8 cellular contexts compared by ENCODE assay signal in the genomic region with DNA sequence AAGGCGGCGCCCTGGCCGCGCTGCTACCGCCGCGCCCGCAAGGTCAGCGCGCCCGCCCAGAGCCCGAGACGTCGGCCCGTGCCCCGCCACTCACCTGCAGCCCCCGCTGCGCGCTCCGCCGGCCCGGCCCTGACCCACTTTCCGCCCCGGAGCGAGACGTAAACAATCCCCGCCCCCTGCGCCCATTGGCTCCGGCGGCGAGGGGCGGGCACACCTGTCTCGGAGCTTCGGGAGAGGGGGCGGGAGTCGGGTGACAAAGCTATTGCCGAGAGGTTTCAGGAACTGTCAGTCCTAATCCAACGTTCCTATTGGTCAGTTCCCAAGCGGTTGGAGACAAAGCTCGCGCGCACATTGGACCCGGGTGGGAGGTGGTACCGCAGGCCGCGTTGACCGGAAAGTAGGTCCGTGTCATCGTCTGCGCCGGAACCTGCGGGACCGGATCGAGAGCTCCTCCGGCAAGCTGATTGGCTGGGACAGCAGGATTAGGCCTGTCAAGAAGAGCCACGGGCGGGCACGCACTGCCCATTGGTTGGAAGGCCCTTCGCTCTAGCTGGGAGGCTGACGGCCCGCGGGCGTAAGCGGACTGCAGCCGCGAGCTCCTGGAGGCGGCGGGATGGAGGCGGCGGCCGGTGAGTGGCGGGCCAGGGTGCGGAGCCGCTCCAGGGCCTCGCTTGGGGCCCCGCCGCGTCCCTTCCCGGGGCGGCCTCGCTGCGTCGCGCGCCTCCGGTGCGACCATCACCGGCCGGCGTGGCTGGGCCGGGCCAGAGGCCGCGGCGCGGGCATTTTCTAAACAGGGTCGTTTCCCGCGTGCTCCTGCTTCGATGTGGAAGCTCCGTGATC. TPM values are rescaled to one million over a fixed set of nuclear protein-coding genes. Genes with fewer than 3 reads are reported as not detected.
DNase-seq lines count a peak whose midpoint lies in the region; ATAC-seq and TF ChIP-seq lines count a peak whose summit lies in the region.

NUBP2 (plus strand) TSS at position 553 of the 840 bp plus-strand sequence; CDS start at position 614, 61 bp downstream.
SPSB3 (minus strand) TSS at position 164 of the 840 bp plus-strand sequence. CDS start 1,088 bp downstream, outside the sequence.

- H3K4me1 ChIP-seq in osteoblast (ENCODE audit: insufficient read depth, low read length) (peaks cover 19% of the 10 kb centered on the region), thoracic aorta (ENCODE audit: control insufficient read depth in 1 of 2, low read depth in 2 of 2) (peaks cover 14 to 39% of the 10 kb centered on the region in 2 donors)

- H3K27ac ChIP-seq in SU-DHL-6 (ENCODE audit: low read depth, low read length) (no peak within 1 kb of the TSS), osteoblast (ENCODE audit: low read depth, low read length) (peak within 1 kb of the TSS; percentile 74), thoracic aorta (peak within 1 kb of the TSS; percentile 77 to 93)

- no peaks in the 10 kb centered on the region for H3K27me3 Mint-ChIP-seq in activated naive CD8-positive, alpha-beta T cell treated with anti-CD3 and anti-CD28 coated beads, Interleukin-2, amount 10 ng/mL, durations not matched to agents 7 days and 5 days
- H3K27me3 Mint-ChIP-seq in glutamatergic neuron (ENCODE audit: unreplicated experiment): peaks cover 20% of the 10 kb centered on the region

- no peaks in the 10 kb centered on the region for H3F3A ChIP-seq in SU-DHL-6 (ENCODE audit: insufficient read depth)

- POLR2A ChIA-PET in activated naive CD8-positive, alpha-beta T cell treated with anti-CD3 and anti-CD28 coated beads, Interleukin-2, amount 10 ng/mL, durations not matched to agents 7 days and 5 days (lab: Charles Lee): interaction anchor here (0.6 to 3.7 kb wide), 18 partner anchors 9 to 1107 kb away, joined by 3 to 88 read pairs (median 6); partner anchors contain the start of genes EME2, FAHD1, HAGH and IFT140

- no peak for TF ChIP-seq CTCF in SU-DHL-6 (IDR thresholded peaks at IDR 0.05; ENCODE audit: insufficient read depth, low read length, poor library complexity, severe bottlenecking)
- TF ChIP-seq CTCF in glutamatergic neuron (IDR thresholded peaks at IDR 0.05; ENCODE audit: partially characterized antibody, unreplicated experiment): no peak
- TF ChIP-seq CTCF in osteoblast (IDR thresholded peaks at IDR 0.05; ENCODE audit: extremely low read depth, low read depth, low read length): no peak
- TF ChIP-seq CTCF in thoracic aorta (IDR thresholded peaks at IDR 0.05): no peak

- H3K9ac ChIP-seq in SU-DHL-6 (ENCODE audit: low read length): peak within 1 kb of the TSS; percentile 90

- peak; percentile 96 for DNase-seq in NCI-H128 (lab: John Stamatoyannopoulos, UW; ENCODE audit: unreplicated experiment)
- peak; percentile 94 for DNase-seq in activated naive CD8-positive, alpha-beta T cell treated with anti-CD3 and anti-CD28 coated beads, Interleukin-2, amount 10 ng/mL, durations not matched to agents 7 days and 5 days
- peak; percentile 98 for DNase-seq in glutamatergic neuron
- peak; percentile 100 for DNase-seq in osteoblast (ENCODE audit: insufficient read length, low spot score, missing footprints)
- DNase-seq in thoracic aorta (ENCODE audit: low spot score): peak; percentile 99

- no peaks in the 10 kb centered on the region for H3K27me3 ChIP-seq in SU-DHL-6 (ENCODE audit: low read length)
- H3K27me3 ChIP-seq in osteoblast (ENCODE audit: insufficient read depth, low read length): no peaks in the 10 kb centered on the region
- no peaks in the 10 kb centered on the region for H3K27me3 ChIP-seq in thoracic aorta (replicated peaks; ENCODE audit: insufficient read depth)

- H3K79me2 ChIP-seq in SU-DHL-6 (ENCODE audit: insufficient read depth, low read length) (peaks cover 32% of the 10 kb centered on the region), osteoblast (ENCODE audit: insufficient read depth, low read length) (peaks cover 49% of the 10 kb centered on the region)

- peaks cover 17% of the 10 kb centered on the region for H3K4me1 Mint-ChIP-seq in activated naive CD8-positive, alpha-beta T cell treated with anti-CD3 and anti-CD28 coated beads, Interleukin-2, amount 10 ng/mL, durations not matched to agents 7 days and 5 days
- peaks cover 4% of the 10 kb centered on the region for H3K4me1 Mint-ChIP-seq in glutamatergic neuron (ENCODE audit: low read depth, unreplicated experiment)

- ATAC-seq in HG02678 (IDR thresholded peaks at IDR 0.05; ENCODE audit: unreplicated experiment): peak; percentile 86
- peak; percentile 91 for ATAC-seq in activated naive CD8-positive, alpha-beta T cell treated with anti-CD3 and anti-CD28 coated beads, Interleukin-2, amount 10 ng/mL, durations not matched to agents 7 days and 5 days (ENCODE audit: low read depth)
- ATAC-seq in thoracic aorta (ENCODE audit: insufficient number of reproducible peaks, low FRiP score, low read depth): peak; percentile 100

- no peaks in the 10 kb centered on the region for H3K9me3 ChIP-seq in SU-DHL-6 (ENCODE audit: insufficient read depth, low read length)
- H3K9me3 ChIP-seq in osteoblast (ENCODE audit: low read depth, low read length): no peaks in the 10 kb centered on the region
- no peaks in the 10 kb centered on the region for H3K9me3 ChIP-seq in thoracic aorta

- H3K4me2 ChIP-seq in SU-DHL-6 (ENCODE audit: low read depth, low read length, poor library complexity, severe bottlenecking) (peak within 1 kb of the TSS; percentile 98), osteoblast (ENCODE audit: insufficient read depth, low read length) (peak within 1 kb of the TSS; percentile 99)

- peaks cover 3% of the 10 kb centered on the region for H3K36me3 Mint-ChIP-seq in activated naive CD8-positive, alpha-beta T cell treated with anti-CD3 and anti-CD28 coated beads, Interleukin-2, amount 10 ng/mL, durations not matched to agents 7 days and 5 days
- no peaks in the 10 kb centered on the region for H3K36me3 Mint-ChIP-seq in glutamatergic neuron (ENCODE audit: unreplicated experiment)

- H3K4me3 ChIP-seq in SU-DHL-6 (ENCODE audit: insufficient read depth, low read length, poor library complexity, severe bottlenecking) (peak within 1 kb of the TSS; percentile 88), osteoblast (ENCODE audit: insufficient read depth, low read length) (peak within 1 kb of the TSS; percentile 96), thoracic aorta (peak within 1 kb of the TSS; percentile 89)

- H3K36me3 ChIP-seq in SU-DHL-6 (ENCODE audit: low read length): no peaks in the 10 kb centered on the region
- peaks cover 23% of the 10 kb centered on the region for H3K36me3 ChIP-seq in osteoblast (ENCODE audit: insufficient read depth, low read length)
- peaks cover 20% of the 10 kb centered on the region for H3K36me3 ChIP-seq in thoracic aorta

- peak within 1 kb of the TSS; percentile 85 for H3K27ac Mint-ChIP-seq in activated naive CD8-positive, alpha-beta T cell treated with anti-CD3 and anti-CD28 coated beads, Interleukin-2, amount 10 ng/mL, durations not matched to agents 7 days and 5 days
- H3K27ac Mint-ChIP-seq in glutamatergic neuron (ENCODE audit: unreplicated experiment): peak within 1 kb of the TSS; percentile 87

- no peaks in the 10 kb centered on the region for H3K9me3 Mint-ChIP-seq in activated naive CD8-positive, alpha-beta T cell treated with anti-CD3 and anti-CD28 coated beads, Interleukin-2, amount 10 ng/mL, durations not matched to agents 7 days and 5 days
- peaks cover 5% of the 10 kb centered on the region for H3K9me3 Mint-ChIP-seq in glutamatergic neuron (ENCODE audit: unreplicated experiment)

- H4K20me1 ChIP-seq in SU-DHL-6 (ENCODE audit: low read depth, low read length): no peaks in the 10 kb centered on the region
- H4K20me1 ChIP-seq in osteoblast (ENCODE audit: insufficient read depth, low read length): peaks cover 42% of the 10 kb centered on the region

- H3K4me3 Mint-ChIP-seq in activated naive CD8-positive, alpha-beta T cell treated with anti-CD3 and anti-CD28 coated beads, Interleukin-2, amount 10 ng/mL, durations not matched to agents 7 days and 5 days: peak within 1 kb of the TSS; percentile 91
- peak within 1 kb of the TSS; percentile 92 for H3K4me3 Mint-ChIP-seq in glutamatergic neuron (ENCODE audit: unreplicated experiment)

- H3K9me2 ChIP-seq in SU-DHL-6 (replicated peaks; ENCODE audit: insufficient read depth, low read length): no peaks in the 10 kb centered on the region

- H2AFZ ChIP-seq in SU-DHL-6 (ENCODE audit: low read depth, low read length, severe bottlenecking): peak within 1 kb of the TSS; percentile 18
- H2AFZ ChIP-seq in osteoblast (ENCODE audit: low read length): peak within 1 kb of the TSS; percentile 74

- peak; percentile 69 for TF ChIP-seq POLR2A in GM10847 (IDR thresholded peaks at IDR 0.05; ENCODE audit: extremely low read depth, insufficient read length)

RNA-seq across cellular contexts. Expression of gene NUBP2, which starts in this region (rescaled TPM):
- 10 to 100 TPM; 55.6 to 55.9 TPM for total RNA-seq in activated naive CD8-positive, alpha-beta T cell treated with anti-CD3 and anti-CD28 coated beads, Interleukin-2, amount 10 ng/mL, durations not matched to agents 7 days and 5 days
- total RNA-seq in glutamatergic neuron (ENCODE audit: unreplicated experiment): 66.1 TPM
- 45.4 and 56.1 TPM in 2 replicates for total RNA-seq in osteoblast
- total RNA-seq in thoracic aorta: 10 to 100 TPM; 64.6 to 68.5 TPM

RNA-seq across cellular contexts. Expression of gene SPSB3, which starts in this region (rescaled TPM):
- 10 to 100 TPM; 67.8 to 74.1 TPM for total RNA-seq in activated naive CD8-positive, alpha-beta T cell treated with anti-CD3 and anti-CD28 coated beads, Interleukin-2, amount 10 ng/mL, durations not matched to agents 7 days and 5 days
- total RNA-seq in glutamatergic neuron (ENCODE audit: unreplicated experiment) (80.4 TPM), osteoblast (33.6 and 42.3 TPM in 2 replicates), thoracic aorta (10 to 100 TPM; 60.9 to 79.3 TPM)
